In the genomic region with DNA sequence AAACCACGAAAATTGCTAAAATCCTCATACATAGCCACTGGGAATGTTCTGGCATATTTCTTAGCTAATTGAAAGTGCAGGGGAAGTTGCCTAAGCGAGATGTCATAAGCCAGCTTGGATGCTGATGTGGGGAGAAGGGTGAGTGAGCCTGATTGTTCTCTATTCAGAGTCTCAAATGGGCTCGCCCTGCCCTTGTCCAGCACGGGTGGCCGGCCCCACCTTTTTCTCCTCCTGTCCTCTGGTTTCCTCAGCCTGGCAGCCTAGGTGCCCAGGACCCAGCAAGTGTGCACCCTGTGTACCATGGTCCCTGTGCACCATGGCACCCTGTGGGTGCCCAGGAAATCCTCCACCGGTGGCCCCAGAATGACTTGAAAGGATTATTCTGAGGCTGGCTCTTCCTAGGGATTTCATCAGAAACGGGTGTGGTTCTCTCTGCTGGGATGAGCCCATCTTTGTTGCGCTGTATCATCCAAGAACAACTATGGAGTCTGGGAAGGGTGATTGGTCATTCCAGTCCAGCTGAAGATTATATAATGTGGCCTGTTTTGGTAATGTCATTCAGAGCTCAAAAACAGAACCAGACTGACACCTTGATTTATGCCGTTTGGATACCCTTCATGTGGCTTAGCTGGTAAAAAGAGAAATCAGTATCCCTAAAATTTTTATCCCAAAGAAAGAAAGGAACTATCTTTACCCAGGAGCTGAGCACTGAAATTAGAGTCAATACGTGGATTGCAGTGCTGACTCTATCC, we compare ENCODE assay signal across 8 cellular contexts.
DNase-seq lines count a peak whose midpoint lies in the region; ATAC-seq and TF ChIP-seq lines count a peak whose summit lies in the region.

No MANE protein-coding gene starts in this region.

- H3K4me3 Mint-ChIP-seq in CD4-positive, CD25-positive, alpha-beta regulatory T cell = peak overlapping the region in 2 of 4 donors; percentile 19 to 69

- peaks cover 73% of the 10 kb centered on the region for H3K4me1 ChIP-seq in CD4-positive, CD25-positive, alpha-beta regulatory T cell (ENCODE audit: control insufficient read depth, insufficient read depth, low read length, poor library complexity, severe bottlenecking)
- H3K4me1 ChIP-seq in PC-3 (ENCODE audit: insufficient read depth, low read length) = peaks cover 57% of the 10 kb centered on the region
- H3K4me1 ChIP-seq in esophagus (ENCODE audit: control insufficient read depth in 2 of 2, insufficient read depth in 2 of 2, low read length in 1 of 2) = peaks cover 0 to 21% of the 10 kb centered on the region in 2 donors

- no TSS peak for BruUV-seq in PC-3 (replicated peaks; lab: Mats Ljungman, UMichigan)

- H3K36me3 Mint-ChIP-seq in CD4-positive, CD25-positive, alpha-beta regulatory T cell = peaks cover 38% of the 10 kb centered on the region

- peaks cover 5% of the 10 kb centered on the region for H3K27me3 Mint-ChIP-seq in CD4-positive, CD25-positive, alpha-beta regulatory T cell

- no peak overlapping the region for H3K27ac ChIP-seq in CD4-positive, CD25-positive, alpha-beta regulatory T cell (ENCODE audit: insufficient read depth, low read length, poor library complexity, severe bottlenecking)
- H3K27ac ChIP-seq in PC-3 (ENCODE audit: low read length) = peak overlapping the region; percentile 86
- H3K27ac ChIP-seq in esophagus (ENCODE audit: low read depth in 2 of 2, low read length in 1 of 2) = peak overlapping the region; percentile 87 to 96

- POLR2A ChIA-PET in PC-3 (lab: Charles Lee; ENCODE audit: unreplicated experiment) = interaction anchor here (0.5 to 0.9 kb wide), 2 partner anchors 18 to 151 kb away, joined by 3 to 4 read pairs; a partner anchor contains a TSS

- ATAC-seq in CD4-positive, CD25-positive, alpha-beta regulatory T cell (ENCODE audit: low read depth in 2 of 2) = no peak
- ATAC-seq in PC-3 = no peak

- H3K4me2 ChIP-seq in PC-3 (ENCODE audit: low read length) = peak overlapping the region; percentile 14; the same call in 1 of the 2 replicates

- H3K9me3 ChIP-seq in CD4-positive, CD25-positive, alpha-beta regulatory T cell (ENCODE audit: control insufficient read depth in 2 of 2, low read length in 2 of 2) = no peaks in the 10 kb centered on the region
- H3K9me3 ChIP-seq in PC-3 (ENCODE audit: low read length) (no peaks in the 10 kb centered on the region), esophagus (ENCODE audit: control insufficient read depth in 2 of 2, insufficient read depth in 1 of 2, low read depth in 1 of 2, low read length in 1 of 2) (no peaks in the 10 kb centered on the region)

- no peaks in the 10 kb centered on the region for H3K9me3 Mint-ChIP-seq in CD4-positive, CD25-positive, alpha-beta regulatory T cell

- intact Hi-C loops in PC-3 (cut with micrococcal nuclease) = loop anchor here (2.0 to 5.0 kb wide), 3 partner anchors 59 to 194 kb away; no protein-coding TSS in a partner anchor

- no peaks in the 10 kb centered on the region for H3K36me3 ChIP-seq in CD4-positive, CD25-positive, alpha-beta regulatory T cell (ENCODE audit: control insufficient read depth, insufficient read depth, low read length)
- H3K36me3 ChIP-seq in PC-3 (ENCODE audit: low read depth, low read length) = peaks cover 5% of the 10 kb centered on the region; the same call in 1 of the 2 replicates
- H3K36me3 ChIP-seq in esophagus (ENCODE audit: control insufficient read depth in 2 of 2, insufficient read depth in 2 of 2, low read length in 1 of 2) = peaks cover 3 to 5% of the 10 kb centered on the region in 2 donors

- H4K20me1 ChIP-seq in PC-3 (ENCODE audit: low read length) = no peaks in the 10 kb centered on the region

- no peak overlapping the region for H2AFZ ChIP-seq in PC-3 (ENCODE audit: low read length)

- CTCF ChIA-PET in PC-3 (lab: Charles Lee) = interaction anchor here (1.6 kb wide), 1 partner anchor 59 kb away, joined by 3 read pairs; no protein-coding TSS in a partner anchor

- no peaks in the 10 kb centered on the region for H3K9me2 ChIP-seq in PC-3 (replicated peaks; ENCODE audit: low read length)

- 70 to 75% methylated on average over 10 of the region's 10 CpGs for WGBS in esophagus, 2 donors

- no peak for TF ChIP-seq CTCF in PC-3 (conservative IDR thresholded peaks at IDR 0.05; ENCODE audit: low read depth, low read length)

- H3F3A ChIP-seq in PC-3 (ENCODE audit: low read length, unreplicated experiment) = peaks cover 3% of the 10 kb centered on the region

- H3K79me2 ChIP-seq in PC-3 (ENCODE audit: low read length) = no peaks in the 10 kb centered on the region

- no peaks in the 10 kb centered on the region for H3K27me3 ChIP-seq in CD4-positive, CD25-positive, alpha-beta regulatory T cell (ENCODE audit: control insufficient read depth, insufficient read depth, low read length)
- H3K27me3 ChIP-seq in PC-3 (ENCODE audit: low read length) (no peaks in the 10 kb centered on the region), esophagus (ENCODE audit: control insufficient read depth in 1 of 2, insufficient read depth in 2 of 2, low read length in 2 of 2) (no peaks in the 10 kb centered on the region)

- H3K27ac Mint-ChIP-seq in CD4-positive, CD25-positive, alpha-beta regulatory T cell = peak overlapping the region; percentile 15 to 93 (median 26)

- no peak for DNase-seq in CD4-positive, CD25-positive, alpha-beta regulatory T cell
- DNase-seq in PC-3 = no peak
- DNase-seq in pons (ENCODE audit: low spot score) = peak; percentile 56
- DNase-seq in stimulated activated CD4-positive, alpha-beta T cell treated with anti-CD3 and anti-CD28 coated beads, Interleukin-12 subunit alpha, Interleukin-12 subunit beta, amount 100 ng/mL, for 4 hours = no peak
- DNase-seq in stimulated activated naive CD4-positive, alpha-beta T cell treated with Interleukin-2 at 50 U/mL for 16 hours (lab: John Stamatoyannopoulos, UW) = no peak
- no peak for DNase-seq in activated CD8-positive, alpha-beta memory T cell treated with anti-CD3 and anti-CD28 coated beads, Interleukin-2, amount 50 U/mL, for 4 hours
- DNase-seq in NCI-H510A treated with DMSO at 0.1 percent for 48 hours (lab: John Stamatoyannopoulos, UW) = no peak

- peak overlapping the region; percentile 37 for H3K9ac ChIP-seq in PC-3 (ENCODE audit: low read length)

- H3K4me1 Mint-ChIP-seq in CD4-positive, CD25-positive, alpha-beta regulatory T cell = peaks cover 34 to 94% (median 82%) of the 10 kb centered on the region in 4 donors

- H3K4me3 ChIP-seq in CD4-positive, CD25-positive, alpha-beta regulatory T cell (ENCODE audit: low read depth, low read length) = peak overlapping the region; percentile 13
- H3K4me3 ChIP-seq in PC-3 (ENCODE audit: low read length) (no peak overlapping the region), esophagus (ENCODE audit: low read depth in 1 of 2, low read length in 2 of 2) (no peak overlapping the region)
